Comparison of ENCODE assay signal across 3 cellular contexts in genomic region chr10:52365547-52366432, GRCh38. TPM values are rescaled to one million over a fixed set of nuclear protein-coding genes. Genes with fewer than 3 reads are reported as not detected.
"Had no signal": no experiment of that assay in that cellular context is flagged by ENCODE, and none has a peak within 500 bp of the region (broad histone marks: within the 10 kb centered on the region; RNA-seq: fewer than 3 reads in every experiment).

No MANE protein-coding gene starts in this region.

RNA-seq across cellular contexts. Expression of gene DKK1, which starts 51.7 kb away (rescaled TPM):
- total RNA-seq: GM23338, HT1080 had no signal
- polyA plus RNA-seq: IgD-negative memory B cell had no signal
